ENCODE assay signal across 8 cellular contexts in the genomic region with DNA sequence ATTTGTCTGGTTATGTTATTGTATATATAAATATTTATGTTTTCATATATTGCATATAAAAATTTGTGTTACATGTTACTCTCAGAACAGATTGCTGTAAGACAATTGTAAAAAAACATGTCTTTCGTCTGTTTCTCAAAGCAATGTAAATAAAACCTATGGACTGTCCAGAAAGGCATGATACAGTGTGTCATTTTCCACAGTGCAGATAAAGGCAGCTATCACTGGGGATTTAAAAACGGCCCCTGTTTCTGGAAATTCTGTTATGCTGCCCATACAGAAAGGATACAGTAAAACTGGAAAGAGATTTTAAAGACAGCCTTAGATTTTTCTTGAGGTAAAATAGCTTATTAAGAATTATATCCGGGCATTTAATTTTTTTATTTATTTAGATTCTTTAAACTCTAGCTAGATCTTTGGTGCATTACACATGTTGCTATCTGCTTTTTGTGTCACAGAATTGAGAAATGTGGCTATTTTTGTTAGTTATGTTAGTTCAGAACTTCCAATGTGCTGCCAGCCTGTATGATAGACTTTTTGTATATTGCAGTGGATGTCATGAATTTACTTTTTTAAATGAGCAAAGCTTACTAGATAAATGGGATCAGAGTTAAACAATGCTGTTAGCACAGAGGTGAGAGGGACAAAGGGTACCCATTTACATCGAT. TPM values are rescaled to one million over a fixed set of nuclear protein-coding genes. Genes with fewer than 3 reads are reported as not detected.
DNase-seq lines count a peak whose midpoint lies in the region; ATAC-seq and TF ChIP-seq lines count a peak whose summit lies in the region.

No MANE protein-coding gene starts in this region.

- peaks cover 68% of the 10 kb centered on the region for H3K79me2 ChIP-seq in DND-41 (ENCODE audit: insufficient read depth, low read length)

- H3K4me2 ChIP-seq in DND-41 (ENCODE audit: insufficient read depth, low read length): peak overlapping the region; percentile 75

- peak overlapping the region; percentile 85 to 100 for H3K4me3 Mint-ChIP-seq in stimulated activated naive B cell treated with anti-CD40 and anti-IgM and Interleukin-4, amounts not matched to agents 10 μg/mL and 1 μg/mL and 100 μg/mL, for 72 hours

- H3K36me3 ChIP-seq in DND-41 (ENCODE audit: insufficient read depth, low read length): peaks cover 3% of the 10 kb centered on the region; the same call in 1 of the 2 replicates
- H3K36me3 ChIP-seq in adipocyte (ENCODE audit: control insufficient read depth, insufficient read depth, low read length, severe bottlenecking): no peaks in the 10 kb centered on the region
- peaks cover 14% of the 10 kb centered on the region for H3K36me3 ChIP-seq in iPS-20b (ENCODE audit: insufficient read depth, low read depth, low read length)

- peaks cover 15 to 27% of the 10 kb centered on the region in 2 donors for H3K4me1 Mint-ChIP-seq in stimulated activated naive B cell treated with anti-CD40 and anti-IgM and Interleukin-4, amounts not matched to agents 10 μg/mL and 1 μg/mL and 100 μg/mL, for 72 hours

- no peaks in the 10 kb centered on the region for H3K27me3 ChIP-seq in DND-41 (ENCODE audit: insufficient read depth, low read length, poor library complexity)
- H3K27me3 ChIP-seq in adipocyte (replicated peaks; ENCODE audit: control insufficient read depth, insufficient read depth, low read length): no peaks in the 10 kb centered on the region
- no peaks in the 10 kb centered on the region for H3K27me3 ChIP-seq in iPS-20b (ENCODE audit: insufficient read depth, low read length)

- no peaks in the 10 kb centered on the region for H3K9me3 Mint-ChIP-seq in stimulated activated naive B cell treated with anti-CD40 and anti-IgM and Interleukin-4, amounts not matched to agents 10 μg/mL and 1 μg/mL and 100 μg/mL, for 72 hours

- H3K36me3 Mint-ChIP-seq in stimulated activated naive B cell treated with anti-CD40 and anti-IgM and Interleukin-4, amounts not matched to agents 10 μg/mL and 1 μg/mL and 100 μg/mL, for 72 hours: peaks cover 9% of the 10 kb centered on the region in 2 donors

- peak overlapping the region; percentile 100 for H3K27ac ChIP-seq in DND-41 (ENCODE audit: low read length)
- H3K27ac ChIP-seq in iPS-20b (ENCODE audit: low read length): peak overlapping the region; percentile 61

- DNase-seq in DND-41: no peak
- peak; percentile 16 for DNase-seq in M059J (ENCODE audit: low read depth)
- DNase-seq in adipocyte (ENCODE audit: low read depth): peak; percentile 43
- DNase-seq in stimulated activated naive B cell treated with anti-CD40 and anti-IgM and Interleukin-4, amounts not matched to agents 10 μg/mL and 1 μg/mL and 100 μg/mL, for 72 hours: no peak
- no peak for DNase-seq in GM10266 (ENCODE audit: extremely low spot score)
- DNase-seq in NCI-H2081 treated with DMSO at 0.1 percent for 48 hours (lab: John Stamatoyannopoulos, UW): no peak
- no peak for DNase-seq in D341Med (ENCODE audit: low spot score)

- peak overlapping the region; percentile 99 for H2AFZ ChIP-seq in DND-41 (ENCODE audit: low read depth, low read length)

- no peak for ATAC-seq in DND-41 (ENCODE audit: insufficient read depth, low read depth)
- ATAC-seq in stimulated activated naive B cell treated with anti-CD40 and anti-IgM and Interleukin-4, amounts not matched to agents 10 μg/mL and 1 μg/mL and 100 μg/mL, for 72 hours (replicated peaks): no peak

- TF ChIP-seq CTCF in DND-41 (IDR thresholded peaks at IDR 0.05; ENCODE audit: borderline replicate concordance, extremely low read depth, low read length, poor library complexity, severe bottlenecking) (no peak), GM10266 (IDR thresholded peaks at IDR 0.05; ENCODE audit: control insufficient read depth, insufficient read depth, low read depth, missing control alignments) (no peak)

- H3K27me3 Mint-ChIP-seq in stimulated activated naive B cell treated with anti-CD40 and anti-IgM and Interleukin-4, amounts not matched to agents 10 μg/mL and 1 μg/mL and 100 μg/mL, for 72 hours: no peaks in the 10 kb centered on the region

- H3K4me1 ChIP-seq in DND-41 (ENCODE audit: insufficient read depth, low read length) (peaks cover 36% of the 10 kb centered on the region), adipocyte (ENCODE audit: control insufficient read depth, insufficient read depth, low read length) (peaks cover 20% of the 10 kb centered on the region), iPS-20b (ENCODE audit: insufficient read depth, low read length) (peaks cover 9% of the 10 kb centered on the region; the same call in 1 of the 2 replicates)

- H4K20me1 ChIP-seq in DND-41 (ENCODE audit: insufficient read depth, low read length): no peaks in the 10 kb centered on the region

- H3K9ac ChIP-seq in DND-41 (ENCODE audit: low read depth, low read length) (peak overlapping the region; percentile 99), adipocyte (ENCODE audit: low read length) (peak overlapping the region; percentile 100), iPS-20b (ENCODE audit: low read depth, low read length) (peak overlapping the region; percentile 99)

- H3K9me3 ChIP-seq in DND-41 (ENCODE audit: insufficient read depth, low read length, severe bottlenecking): no peaks in the 10 kb centered on the region
- no peaks in the 10 kb centered on the region for H3K9me3 ChIP-seq in adipocyte (ENCODE audit: control insufficient read depth, low read length)
- no peaks in the 10 kb centered on the region for H3K9me3 ChIP-seq in iPS-20b (ENCODE audit: insufficient read depth, low read depth, low read length)

- peak overlapping the region; percentile 93 for H3K27ac Mint-ChIP-seq in stimulated activated naive B cell treated with anti-CD40 and anti-IgM and Interleukin-4, amounts not matched to agents 10 μg/mL and 1 μg/mL and 100 μg/mL, for 72 hours

- peak overlapping the region; percentile 83 to 97; a peak in 3 of 4 replicates for H3K4me3 ChIP-seq in DND-41 (ENCODE audit: low read depth in 1 of 2, low read length in 2 of 2)
- H3K4me3 ChIP-seq in adipocyte (ENCODE audit: low read length): peak overlapping the region; percentile 85
- peak overlapping the region; percentile 94 for H3K4me3 ChIP-seq in iPS-20b (ENCODE audit: low read length)

RNA-seq across cellular contexts. Expression of gene INO80D, which starts 0.8 kb away (rescaled TPM):
- 2.6 and 5.2 TPM in 2 replicates for total RNA-seq in M059J (2014; rRNA removed; shearing (Covaris generic))

Comparison
In these comparisons a context has a peak if more than half of its experiments do, and no peak if none do; other contexts are left out.
1. DNase-seq: peak in M059J (single experiment) and adipocyte (single experiment); none in DND-41 (single experiment), stimulated activated naive B cell treated with anti-CD40 and anti-IgM and Interleukin-4, amounts not matched to agents 10 μg/mL and 1 μg/mL and 100 μg/mL, for 72 hours (single experiment), GM10266 (single experiment), NCI-H2081 treated with DMSO at 0.1 percent for 48 hours (single experiment) and D341Med (single experiment).
2. Peak in every context shown above with its lines, with median percentiles within 50 percentile points of each other: H3K4me3 ChIP-seq and H3K9ac ChIP-seq.